14 cellular contexts compared by ENCODE assay signal in genomic region chr20:50282592-50283241, GRCh38.
DNase-seq lines count a peak whose midpoint lies in the region; ATAC-seq, FAIRE-seq and TF ChIP-seq lines count a peak whose summit lies in the region.
"Had no signal": no experiment of that assay in that cellular context is flagged by ENCODE, and none has a peak within 500 bp of the region (broad histone marks: within the 10 kb centered on the region; RNA-seq: fewer than 3 reads in every experiment).

No MANE protein-coding gene starts in this region.

- no peak for TF ChIP-seq POLR2A in A549 (IDR thresholded peaks at IDR 0.05; ENCODE audit: low read length)

- no peak for TF ChIP-seq EP300 in A549 (IDR thresholded peaks at IDR 0.05)

- peak overlapping the region; percentile 33 for H3K27ac Mint-ChIP-seq in central memory CD8-positive, alpha-beta T cell (ENCODE audit: low read depth)
- H3K27ac Mint-ChIP-seq: GM23338 had no signal

- ATAC-seq in A549: no peak
- ATAC-seq in central memory CD8-positive, alpha-beta T cell (replicated peaks; ENCODE audit: extremely low read depth, poor library complexity, severe bottlenecking): no peak
- no peak for ATAC-seq in HG03520 (IDR thresholded peaks at IDR 0.05; ENCODE audit: unreplicated experiment)
- ATAC-seq: pancreas had no signal

- H3K36me3 ChIP-seq in H7 (replicated peaks; ENCODE audit: control insufficient read depth, insufficient read depth, low read length) (no peaks in the 10 kb centered on the region), skeletal muscle tissue (ENCODE audit: control insufficient read depth in 3 of 3, insufficient read depth in 3 of 3, low read length in 3 of 3) (no peaks in the 10 kb centered on the region)
- H3K36me3 ChIP-seq: pancreas had no signal

- peak overlapping the region; percentile 65; the same call in 2 of the 3 replicates for H3K4me2 ChIP-seq in A549
- H3K4me2 ChIP-seq: GM23338 had no signal

- CTCF ChIA-PET in A549 (lab: Yijun Ruan, JAX): interaction anchor here (0.6 to 4.1 kb wide), 7 partner anchors 10 to 434 kb away, joined by 3 to 13 read pairs (median 4); no protein-coding TSS in a partner anchor

- no peak overlapping the region for H3K4me3 ChIP-seq in A549
- no peak overlapping the region for H3K4me3 ChIP-seq in H7 (ENCODE audit: insufficient read depth, low read depth, low read length)
- H3K4me3 ChIP-seq in skeletal muscle tissue (ENCODE audit: low read length in 3 of 3): no peak overlapping the region
- H3K4me3 ChIP-seq: GM23338, pancreas had no signal

- no peaks in the 10 kb centered on the region for H3K9me3 Mint-ChIP-seq in central memory CD8-positive, alpha-beta T cell
- H3K9me3 Mint-ChIP-seq: GM23338 had no signal

- H3K36me3 Mint-ChIP-seq in central memory CD8-positive, alpha-beta T cell (ENCODE audit: insufficient read depth): no peaks in the 10 kb centered on the region

- 92% methylated on average over 15 of the region's 17 CpGs for WGBS in A549 (ENCODE audit: missing lambda C conversion rate)

- peak overlapping the region in 2 of 3 donors; percentile 7 to 54 for H3K9ac ChIP-seq in skeletal muscle tissue (ENCODE audit: low read depth in 1 of 3, low read length in 3 of 3)

- H3K4me3 Mint-ChIP-seq in central memory CD8-positive, alpha-beta T cell: no peak overlapping the region
- H3K4me3 Mint-ChIP-seq: GM23338 had no signal

- H3K27me3 Mint-ChIP-seq in central memory CD8-positive, alpha-beta T cell: peaks cover 16% of the 10 kb centered on the region

- DNase-seq in A549 (ENCODE audit: low read depth in 1 of 2, low spot score in 1 of 2): no peak
- DNase-seq in H7: peak; percentile 64
- no peak for DNase-seq in central memory CD8-positive, alpha-beta T cell (ENCODE audit: low spot score in 2 of 2)
- DNase-seq in central memory CD4-positive, alpha-beta T cell: no peak
- DNase-seq in activated T-cell treated with anti-CD3 and anti-CD28 coated beads, Interleukin-2, amount 50 U/mL, for 1 hour: no peak
- DNase-seq: activated CD4-positive, alpha-beta T cell treated with anti-CD3 and anti-CD28 coated beads, Interleukin-2, amount 50 U/mL, for 4 hours; DMS153; hippocampal formation; stimulated activated CD4-positive, alpha-beta T cell treated with anti-CD3 and anti-CD28 coated beads, Interleukin-12 subunit alpha, Interleukin-12 subunit beta, amount 100 ng/mL, for 4 hours had no signal

- FAIRE-seq in A549 (lab: Jason Lieb, UNC): no peak
- FAIRE-seq: pancreas, RCC 7860 had no signal

- H3K9me3 ChIP-seq in A549 (no peaks in the 10 kb centered on the region), skeletal muscle tissue (ENCODE audit: control insufficient read depth in 3 of 3, low read length in 3 of 3) (no peaks in the 10 kb centered on the region)
- H3K9me3 ChIP-seq: pancreas had no signal

- POLR2A ChIA-PET in A549 (lab: Yijun Ruan, JAX): interaction anchor here (1.4 kb wide), 1 partner anchor 22 kb away, joined by 3 read pairs; no protein-coding TSS in a partner anchor

- no peak for TF ChIP-seq RAD21 in A549 (conservative IDR thresholded peaks at IDR 0.05 in 1 of 2, IDR thresholded peaks at IDR 0.05 in 1 of 2)

- peak overlapping the region; percentile 96 for H3K27ac ChIP-seq in A549
- no peak overlapping the region for H3K27ac ChIP-seq in skeletal muscle tissue (ENCODE audit: low read depth, low read length)

- H3K4me1 ChIP-seq in A549 (peaks cover 88% of the 10 kb centered on the region), skeletal muscle tissue (ENCODE audit: control insufficient read depth in 3 of 3, insufficient read depth in 3 of 3, low read length in 3 of 3) (peaks cover 48 to 77% (median 71%) of the 10 kb centered on the region in 3 donors)

- no peaks in the 10 kb centered on the region for H3K27me3 ChIP-seq in H7 (ENCODE audit: control insufficient read depth, insufficient read depth, low read length)
- H3K27me3 ChIP-seq in skeletal muscle tissue (ENCODE audit: control insufficient read depth in 3 of 3, insufficient read depth in 3 of 3, low read length in 3 of 3): no peaks in the 10 kb centered on the region
- H3K27me3 ChIP-seq: pancreas had no signal

- peaks cover 17% of the 10 kb centered on the region for H3K4me1 Mint-ChIP-seq in central memory CD8-positive, alpha-beta T cell

- TF ChIP-seq CTCF in A549 (IDR thresholded peaks at IDR 0.05): no peak

TF ChIP-seq in A549, 52 proteins besides CTCF, POLR2A, EP300 and RAD21:
- TF ChIP-seq MYC (IDR thresholded peaks at IDR 0.05; ENCODE audit: borderline replicate concordance, low read length) (no peak), ELK1 (IDR thresholded peaks at IDR 0.05; ENCODE audit: low read depth, low read length) (no peak), ZSCAN20 (CRISPR knock-in tag; IDR thresholded peaks at IDR 0.05) (no peak), KDM1A (IDR thresholded peaks at IDR 0.05; ENCODE audit: low read depth) (no peak), REST (IDR thresholded peaks at IDR 0.05) (no peak), E2F6 (IDR thresholded peaks at IDR 0.05; ENCODE audit: borderline replicate concordance, low read depth) (no peak), KDM5A (IDR thresholded peaks at IDR 0.05) (no peak), ZFP36 (IDR thresholded peaks at IDR 0.05; ENCODE audit: borderline replicate concordance, partially characterized antibody) (no peak), RARB (CRISPR knock-in tag; IDR thresholded peaks at IDR 0.05) (no peak), TFCP2L1 (CRISPR knock-in tag; IDR thresholded peaks at IDR 0.05) (no peak), EHF (CRISPR knock-in tag; IDR thresholded peaks at IDR 0.05) (no peak), CEBPB (IDR thresholded peaks at IDR 0.05) (no peak), MAZ (IDR thresholded peaks at IDR 0.05; ENCODE audit: borderline replicate concordance, low read depth, low read length) (no peak), RNF2 (IDR thresholded peaks at IDR 0.05; ENCODE audit: borderline replicate concordance, low read depth) (no peak), RCOR1 (IDR thresholded peaks at IDR 0.05; ENCODE audit: low read depth, low read length) (no peak), HES2 (IDR thresholded peaks at IDR 0.05) (no peak), FOXS1 (CRISPR knock-in tag; IDR thresholded peaks at IDR 0.05) (no peak), HDAC2 (IDR thresholded peaks at IDR 0.05) (no peak), ZC3H11A (IDR thresholded peaks at IDR 0.05) (no peak)
TF ChIP-seq in A549: peak in this region for 0.
